ENCODE assay signal across 11 cellular contexts in genomic region chr2:111135910-111136297, GRCh38. TPM values are rescaled to one million over a fixed set of nuclear protein-coding genes. Genes with fewer than 3 reads are reported as not detected.
DNase-seq lines count a peak whose midpoint lies in the region; ATAC-seq lines count a peak whose summit lies in the region.
"Had no signal": no experiment of that assay in that cellular context is flagged by ENCODE, and none has a peak within 500 bp of the region (broad histone marks: within the 10 kb centered on the region; RNA-seq: fewer than 3 reads in every experiment).

No MANE protein-coding gene starts in this region.

- peak; percentile 63 for DNase-seq in DMS 273 (lab: John Stamatoyannopoulos, UW; ENCODE audit: unreplicated experiment)
- DNase-seq in DMS 273 treated with DMSO at 0.1 percent for 48 hours (lab: John Stamatoyannopoulos, UW), result no peak
- DNase-seq in NCI-H69 (lab: John Stamatoyannopoulos, UW), result peak; percentile 13
- peak; percentile 18 for DNase-seq in fibroblast of the conjunctiva (ENCODE audit: low read depth)
- no peak for DNase-seq in trophoblast cell
- DNase-seq in mesenteric fat pad (ENCODE audit: low spot score), result no peak
- no peak for DNase-seq in effector memory CD4-positive, alpha-beta T cell
- DNase-seq: NCI-H1436 had no signal

- H3K4me3 ChIP-seq in trophoblast cell (ENCODE audit: low read depth, low read length), result no peak overlapping the region
- H3K4me3 ChIP-seq in effector memory CD4-positive, alpha-beta T cell (ENCODE audit: insufficient read depth, low read depth, low read length, poor library complexity, severe bottlenecking), result no peak overlapping the region
- H3K4me3 ChIP-seq: tibial nerve had no signal

- H3K4me1 ChIP-seq in trophoblast cell (ENCODE audit: control insufficient read depth in 1 of 2, insufficient read depth in 2 of 2, low read length in 2 of 2), result peaks cover 0 to 2% of the 10 kb centered on the region in 2 experiments
- no peaks in the 10 kb centered on the region for H3K4me1 ChIP-seq in effector memory CD4-positive, alpha-beta T cell (ENCODE audit: control insufficient read depth, insufficient read depth, low read length, poor library complexity, severe bottlenecking)

- peak overlapping the region; percentile 28 for H3K9ac ChIP-seq in trophoblast cell (ENCODE audit: low read length)

- H3K23ac ChIP-seq in trophoblast cell (ENCODE audit: low read length), result peak overlapping the region; percentile 18

- no CpG with 5 or more reads among the region's 9 CpGs for WGBS in trophoblast cell (ENCODE audit: extremely low coverage, insufficient coverage, insufficient read length)

- no peak overlapping the region for H3K4me2 ChIP-seq in trophoblast cell (ENCODE audit: low read length)

- H4K8ac ChIP-seq in trophoblast cell (ENCODE audit: low read depth, low read length), result no peak overlapping the region

- no peak overlapping the region for H2BK120ac ChIP-seq in trophoblast cell (ENCODE audit: insufficient read depth, low read length, poor library complexity)

- no peak overlapping the region for H3K27ac ChIP-seq in trophoblast cell (ENCODE audit: low read depth, low read length)
- H3K27ac ChIP-seq in effector memory CD4-positive, alpha-beta T cell (ENCODE audit: insufficient read depth, low read length, poor library complexity, severe bottlenecking), result no peak overlapping the region
- H3K27ac ChIP-seq: 22Rv1, tibial nerve had no signal

- H2BK5ac ChIP-seq in trophoblast cell (ENCODE audit: low read depth, low read length, poor library complexity), result no peak overlapping the region

- no peak overlapping the region for H2AK5ac ChIP-seq in trophoblast cell (ENCODE audit: low read length)

- H4K91ac ChIP-seq in trophoblast cell (ENCODE audit: low read depth, low read length), result no peak overlapping the region

- H3K79me2 ChIP-seq in trophoblast cell (ENCODE audit: control insufficient read depth, insufficient read depth, low read length, poor library complexity), result peaks cover 5% of the 10 kb centered on the region

- H3K36me3 ChIP-seq in trophoblast cell (ENCODE audit: control insufficient read depth in 1 of 2, insufficient read depth in 2 of 2, low read length in 2 of 2), result peaks cover 32 to 49% of the 10 kb centered on the region in 2 experiments
- H3K36me3 ChIP-seq in effector memory CD4-positive, alpha-beta T cell (ENCODE audit: control insufficient read depth, insufficient read depth, low read length), result no peaks in the 10 kb centered on the region

- no peak overlapping the region for H4K12ac ChIP-seq in trophoblast cell (ENCODE audit: low read depth, low read length)

- no peaks in the 10 kb centered on the region for H3K79me1 ChIP-seq in trophoblast cell (ENCODE audit: low read length)

- H3K14ac ChIP-seq in trophoblast cell (ENCODE audit: low read length), result no peak overlapping the region

- H3K18ac ChIP-seq in trophoblast cell (ENCODE audit: low read length), result no peak overlapping the region

- no peak overlapping the region for H3K4ac ChIP-seq in trophoblast cell (ENCODE audit: low read depth, low read length)

- no peaks in the 10 kb centered on the region for H3K9me3 ChIP-seq in trophoblast cell (ENCODE audit: insufficient read depth, low read depth, low read length)
- H3K9me3 ChIP-seq in effector memory CD4-positive, alpha-beta T cell (ENCODE audit: control insufficient read depth, low read length), result no peaks in the 10 kb centered on the region
- H3K9me3 ChIP-seq: tibial nerve had no signal

- no peak overlapping the region for H2BK12ac ChIP-seq in trophoblast cell (ENCODE audit: low read length)

- no peak overlapping the region for H2AFZ ChIP-seq in trophoblast cell (ENCODE audit: insufficient read depth, low read length, poor library complexity)

- no peak for ATAC-seq in GM19395 (IDR thresholded peaks at IDR 0.05; ENCODE audit: unreplicated experiment)

- no peaks in the 10 kb centered on the region for H3K27me3 ChIP-seq in trophoblast cell (ENCODE audit: insufficient read depth, low read length)
- H3K27me3 ChIP-seq in effector memory CD4-positive, alpha-beta T cell (replicated peaks; ENCODE audit: control insufficient read depth, insufficient read depth, low read length, poor library complexity, severe bottlenecking), result no peaks in the 10 kb centered on the region
- H3K27me3 ChIP-seq: tibial nerve had no signal

RNA-seq across cellular contexts. Expression of gene BCL2L11, which starts 15.2 kb away (rescaled TPM):
- polyA plus RNA-seq in trophoblast cell (2013), result 29.4 and 31.9 TPM in 2 replicates
- total RNA-seq in mesenteric fat pad, result 9.0 TPM

Comparison
In these comparisons a context has a peak if more than half of its experiments do, and no peak if none do; other contexts are left out.
1. DNase-seq: peak in DMS 273 (single experiment), NCI-H69 (single experiment) and fibroblast of the conjunctiva (single experiment); none in DMS 273 treated with DMSO at 0.1 percent for 48 hours (single experiment), trophoblast cell (0 of 2), mesenteric fat pad (single experiment) and effector memory CD4-positive, alpha-beta T cell (0 of 3).